ENCODE assay signal across 8 cellular contexts in genomic region chr2:234444888-234445287, GRCh38. TPM values are rescaled to one million over a fixed set of nuclear protein-coding genes. Genes with fewer than 3 reads are reported as not detected.
DNase-seq lines count a peak whose midpoint lies in the region; ATAC-seq, FAIRE-seq and TF ChIP-seq lines count a peak whose summit lies in the region.

No MANE protein-coding gene starts in this region.

- H3K27me3 Mint-ChIP-seq in activated CD4-positive, alpha-beta T cell treated with anti-CD3 and anti-CD28 coated beads for 36 hours: no peaks in the 10 kb centered on the region
- H3K27me3 Mint-ChIP-seq in endodermal cell (ENCODE audit: insufficient read depth): peaks cover 11% of the 10 kb centered on the region

- no peaks in the 10 kb centered on the region for H3K9me3 ChIP-seq in endodermal cell (ENCODE audit: control insufficient read depth, low read length)

- H3K27ac Mint-ChIP-seq in activated CD4-positive, alpha-beta T cell treated with anti-CD3 and anti-CD28 coated beads for 36 hours: peak overlapping the region; percentile 99
- no peak overlapping the region for H3K27ac Mint-ChIP-seq in endodermal cell

- POLR2A ChIA-PET in activated CD4-positive, alpha-beta T cell treated with anti-CD3 and anti-CD28 coated beads for 36 hours (lab: Charles Lee): interaction anchor here (1.0 kb wide), 2 partner anchors 9 to 1384 kb away, joined by 3 read pairs; no protein-coding TSS in a partner anchor

- WGBS in endodermal cell (ENCODE audit: insufficient coverage in 1 of 2, insufficient read length in 1 of 2), 2 experiments: 94% methylated on average over 5 to 10 of the region's 10 CpGs

- FAIRE-seq in frontal cortex (lab: Jason Lieb, UNC): no peak

- DNase-seq in GM20000 (ENCODE audit: low spot score) (peak; percentile 26), endodermal cell (peak; percentile 10), cerebellar nuclear complex (lab: John Stamatoyannopoulos, UW) (no peak), NCI-H2029 treated with DMSO at 0.1 percent for 48 hours (lab: John Stamatoyannopoulos, UW) (no peak), frontal cortex (ENCODE audit: low spot score in 2 of 2) (no peak)
- DNase-seq in activated CD4-positive, alpha-beta T cell treated with anti-CD3 and anti-CD28 coated beads for 36 hours: peak; percentile 65

- peaks cover 16% of the 10 kb centered on the region for H3K36me3 Mint-ChIP-seq in activated CD4-positive, alpha-beta T cell treated with anti-CD3 and anti-CD28 coated beads for 36 hours (ENCODE audit: low read depth)
- H3K36me3 Mint-ChIP-seq in endodermal cell (ENCODE audit: low read depth): no peaks in the 10 kb centered on the region

- H3K9ac ChIP-seq in endodermal cell (ENCODE audit: extremely low read depth, low read length, poor library complexity, severe bottlenecking): no peak overlapping the region

- H3K9me3 Mint-ChIP-seq in activated CD4-positive, alpha-beta T cell treated with anti-CD3 and anti-CD28 coated beads for 36 hours (ENCODE audit: low read depth): no peaks in the 10 kb centered on the region
- H3K9me3 Mint-ChIP-seq in endodermal cell: no peaks in the 10 kb centered on the region

- CTCF ChIA-PET in activated CD4-positive, alpha-beta T cell treated with anti-CD3 and anti-CD28 coated beads for 36 hours (lab: Charles Lee): interaction anchor here (1.0 to 1.4 kb wide), 2 partner anchors 12 to 51 kb away, joined by 3 to 5 read pairs; partner anchors contain the start of gene ARL4C

- no peaks in the 10 kb centered on the region for H3K36me3 ChIP-seq in endodermal cell (ENCODE audit: control insufficient read depth, insufficient read depth, low read length)

- peak overlapping the region; percentile 61 for H3K4me3 Mint-ChIP-seq in activated CD4-positive, alpha-beta T cell treated with anti-CD3 and anti-CD28 coated beads for 36 hours
- no peak overlapping the region for H3K4me3 Mint-ChIP-seq in endodermal cell

- intact Hi-C loops in activated CD4-positive, alpha-beta T cell treated with anti-CD3 and anti-CD28 coated beads for 36 hours (cut with DNase I, micrococcal nuclease): loop anchor here in 1 of 2 experiments (2.0 kb wide), 1 partner anchor 18 kb away; no protein-coding TSS in a partner anchor

- peak; percentile 19 for ATAC-seq in activated CD4-positive, alpha-beta T cell treated with anti-CD3 and anti-CD28 coated beads for 36 hours
- ATAC-seq in GM18868 (IDR thresholded peaks at IDR 0.05; ENCODE audit: unreplicated experiment): no peak

- peaks cover 7% of the 10 kb centered on the region for H3K4me1 ChIP-seq in endodermal cell (ENCODE audit: control insufficient read depth, insufficient read depth, low read length)

- no peaks in the 10 kb centered on the region for H3K27me3 ChIP-seq in endodermal cell (ENCODE audit: control insufficient read depth, insufficient read depth, low read length, poor library complexity, severe bottlenecking)

- H3K27ac ChIP-seq in endodermal cell (ENCODE audit: low read depth, low read length) (no peak overlapping the region), skin epidermis (peak overlapping the region in 18 of 21 experiments; percentile 59 to 91 (median 80))

- peaks cover 85% of the 10 kb centered on the region for H3K4me1 Mint-ChIP-seq in activated CD4-positive, alpha-beta T cell treated with anti-CD3 and anti-CD28 coated beads for 36 hours
- H3K4me1 Mint-ChIP-seq in endodermal cell: peaks cover 25% of the 10 kb centered on the region

- no peak overlapping the region for H3K4me3 ChIP-seq in endodermal cell (ENCODE audit: low read length)
- H3K4me3 ChIP-seq in skin epidermis: no peak overlapping the region

- TF ChIP-seq CTCF in GM20000 (IDR thresholded peaks at IDR 0.05; ENCODE audit: extremely low read depth, missing control alignments) (no peak), endodermal cell (conservative IDR thresholded peaks at IDR 0.05) (no peak)

RNA-seq across cellular contexts. Expression of gene ARL4C, which starts 52.0 kb away (rescaled TPM):
- total RNA-seq in activated CD4-positive, alpha-beta T cell treated with anti-CD3 and anti-CD28 coated beads for 36 hours: 10 to 100 TPM; 27.2 to 32.8 TPM
- total RNA-seq in endodermal cell (10 to 100 TPM in 1 of 2 donors, 1 to 10 TPM in 1; 9.3 to 21.7 TPM), frontal cortex (41.2 TPM)
- 74.9 TPM for polyA plus RNA-seq in endodermal cell (2013, experiment 1 of 2)
- polyA plus RNA-seq in endodermal cell (2013, experiment 2 of 2): 65.4 TPM

Comparison
In these comparisons a context has a peak if more than half of its experiments do, and no peak if none do; other contexts are left out.
1. DNase-seq: peak in GM20000 (single experiment), activated CD4-positive, alpha-beta T cell treated with anti-CD3 and anti-CD28 coated beads for 36 hours (single experiment) and endodermal cell (single experiment); none in cerebellar nuclear complex (0 of 2), NCI-H2029 treated with DMSO at 0.1 percent for 48 hours (single experiment) and frontal cortex (0 of 2).